ENCODE assay signal across 7 cellular contexts in genomic region chr15:82262422-82263026, GRCh38.
DNase-seq lines count a peak whose midpoint lies in the region; ATAC-seq and TF ChIP-seq lines count a peak whose summit lies in the region.

Gene EFL1 (minus strand): TSS chr15:82262734. CDS start chr15:82261778, 956 bp downstream.
A gene with protein sequence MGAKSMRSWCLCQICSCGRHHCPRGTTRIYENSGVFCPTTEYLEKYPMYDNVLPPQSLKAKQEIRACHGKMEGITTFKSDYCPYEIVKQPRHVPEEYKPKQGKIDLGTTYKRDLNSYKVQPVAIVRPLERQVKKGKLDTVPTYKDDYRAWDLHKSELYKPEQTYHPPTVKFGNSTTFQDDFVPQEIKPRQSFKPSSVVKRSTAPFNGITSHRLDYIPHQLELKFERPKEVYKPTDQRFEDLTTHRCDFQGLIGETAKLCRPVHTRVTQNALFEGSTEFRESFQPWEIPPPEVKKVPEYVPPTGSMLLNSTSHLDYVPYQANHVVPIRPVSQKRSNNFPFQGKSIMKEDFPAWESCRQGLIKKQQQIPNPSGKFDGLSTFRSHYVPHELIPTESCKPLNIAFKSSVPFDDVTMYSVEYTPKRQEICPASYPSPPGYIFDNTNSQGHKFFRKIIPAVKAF (plus strand): TSS chr15:82262818. CDS start chr15:82262880, 62 bp downstream.

- DNase-seq in NCI-H1694 treated with DMSO at 0.1 percent for 48 hours (lab: John Stamatoyannopoulos, UW) (peak; percentile 36), T-helper 22 cell (ENCODE audit: low read depth) (peak; percentile 88), astrocyte of the spinal cord (ENCODE audit: low read depth, low spot score) (peak; percentile 80), hippocampal formation (lab: John Stamatoyannopoulos, UW) (peak; percentile 61 to 88), retinal pigment epithelial cell (ENCODE audit: low read depth) (peak; percentile 43)

- ATAC-seq in GM18502 (IDR thresholded peaks at IDR 0.05; ENCODE audit: poor library complexity, unreplicated experiment) (peak; percentile 96), HG02938 (IDR thresholded peaks at IDR 0.05; ENCODE audit: unreplicated experiment) (peak; percentile 96)

- in situ Hi-C loops in astrocyte of the spinal cord (cut with HindIII; ENCODE audit: low sequenced_read_pairs), result no loop called here

- H3K4me3 ChIP-seq in astrocyte of the spinal cord (ENCODE audit: low read depth, low read length), result peak within 1 kb of the TSS; percentile 78
- H3K4me3 ChIP-seq in retinal pigment epithelial cell (ENCODE audit: low read length), result peak within 1 kb of the TSS; percentile 78

- no peak for TF ChIP-seq CTCF in astrocyte of the spinal cord (IDR thresholded peaks at IDR 0.05; ENCODE audit: low read depth, low read length)
- no peak for TF ChIP-seq CTCF in retinal pigment epithelial cell (conservative IDR thresholded peaks at IDR 0.05; ENCODE audit: low read depth, low read length)

Comparison
In these comparisons a context has a peak if more than half of its experiments do, and no peak if none do; other contexts are left out.
1. Peak in every context shown above with its lines: DNase-seq, ATAC-seq and H3K4me3 ChIP-seq.
2. DNase-seq: peak in every context shown above with its lines; median percentile 88 in T-helper 22 cell; 80 in astrocyte of the spinal cord; 74 in hippocampal formation; 43 in retinal pigment epithelial cell; 36 in NCI-H1694 treated with DMSO at 0.1 percent for 48 hours.